In the genomic region with DNA sequence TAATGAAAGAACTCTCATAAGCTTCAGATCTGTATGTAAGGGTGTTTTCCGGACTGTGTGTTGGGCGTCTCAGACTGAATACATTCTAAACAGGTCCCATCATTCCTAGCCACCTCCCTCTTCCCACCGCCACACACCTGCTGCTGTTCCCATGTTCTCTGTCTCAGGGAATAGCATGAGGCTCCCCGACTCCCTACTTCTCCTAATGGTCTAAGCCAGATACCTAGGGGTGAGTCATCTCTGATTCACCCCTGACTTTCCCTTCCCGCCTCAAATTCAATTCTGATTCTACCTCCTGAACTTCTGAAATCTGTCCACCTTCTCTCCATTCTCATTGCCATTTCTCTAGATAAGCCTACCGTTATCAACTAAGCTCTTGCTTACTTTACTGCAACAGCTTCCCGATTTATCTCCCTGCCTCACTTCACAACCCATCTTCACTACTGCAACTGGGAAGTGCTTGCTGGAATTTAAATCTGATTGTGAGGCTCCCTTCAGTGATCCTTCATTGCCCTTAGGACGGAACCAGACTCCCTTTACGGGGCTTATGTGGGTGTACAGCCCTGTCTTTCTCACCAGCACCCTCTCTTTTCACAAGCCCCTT, we compare ENCODE assay signal across 10 cellular contexts. TPM values are rescaled to one million over a fixed set of nuclear protein-coding genes. Genes with fewer than 3 reads are reported as not detected.
DNase-seq lines count a peak whose midpoint lies in the region; ATAC-seq and TF ChIP-seq lines count a peak whose summit lies in the region.
"Had no signal": no experiment of that assay in that cellular context is flagged by ENCODE, and none has a peak within 500 bp of the region (broad histone marks: within the 10 kb centered on the region; RNA-seq: fewer than 3 reads in every experiment).

No MANE protein-coding gene starts in this region.

- H3K79me2 ChIP-seq in PC-3 (ENCODE audit: low read length), result peaks cover 45% of the 10 kb centered on the region

- H3K27ac ChIP-seq in PC-3 (ENCODE audit: low read length) (peak overlapping the region; percentile 10), endodermal cell (ENCODE audit: low read depth, low read length) (no peak overlapping the region)

- BruUV-seq in PC-3 (replicated peaks; lab: Mats Ljungman, UMichigan), result no TSS peak

- H4K20me1 ChIP-seq in PC-3 (ENCODE audit: low read length), result no peaks in the 10 kb centered on the region

- peaks cover 27% of the 10 kb centered on the region for H3K4me1 ChIP-seq in PC-3 (ENCODE audit: insufficient read depth, low read length)
- H3K4me1 ChIP-seq in endodermal cell (ENCODE audit: control insufficient read depth, insufficient read depth, low read length), result peaks cover 9% of the 10 kb centered on the region

- no peak overlapping the region for H3K4me3 Mint-ChIP-seq in activated naive CD4-positive, alpha-beta T cell treated with anti-CD3 and anti-CD28 coated beads for 36 hours
- peak overlapping the region; percentile 10 for H3K4me3 Mint-ChIP-seq in endodermal cell
- peak overlapping the region; percentile 7 for H3K4me3 Mint-ChIP-seq in progenitor cell of endocrine pancreas (ENCODE audit: low read depth)

- no peak overlapping the region for H3K27ac Mint-ChIP-seq in activated naive CD4-positive, alpha-beta T cell treated with anti-CD3 and anti-CD28 coated beads for 36 hours
- no peak overlapping the region for H3K27ac Mint-ChIP-seq in endodermal cell
- no peak overlapping the region for H3K27ac Mint-ChIP-seq in progenitor cell of endocrine pancreas

- peak; percentile 65 for ATAC-seq in PC-3
- no peak for ATAC-seq in GM21786 (IDR thresholded peaks at IDR 0.05; ENCODE audit: unreplicated experiment)
- no peak for ATAC-seq in HG02623 (IDR thresholded peaks at IDR 0.05; ENCODE audit: unreplicated experiment)

- H3K4me1 Mint-ChIP-seq in activated naive CD4-positive, alpha-beta T cell treated with anti-CD3 and anti-CD28 coated beads for 36 hours (ENCODE audit: low read depth), result peaks cover 23% of the 10 kb centered on the region
- H3K4me1 Mint-ChIP-seq in endodermal cell (peaks cover 40% of the 10 kb centered on the region), progenitor cell of endocrine pancreas (ENCODE audit: low read depth) (peaks cover 15% of the 10 kb centered on the region)

- TF ChIP-seq CTCF in PC-3 (conservative IDR thresholded peaks at IDR 0.05; ENCODE audit: low read depth, low read length), result no peak
- TF ChIP-seq CTCF in endodermal cell (conservative IDR thresholded peaks at IDR 0.05), result no peak
- no peak for TF ChIP-seq CTCF in progenitor cell of endocrine pancreas (IDR thresholded peaks at IDR 0.05; ENCODE audit: unreplicated experiment)

- H3K9me3 Mint-ChIP-seq in activated naive CD4-positive, alpha-beta T cell treated with anti-CD3 and anti-CD28 coated beads for 36 hours, result no peaks in the 10 kb centered on the region
- H3K9me3 Mint-ChIP-seq in endodermal cell (no peaks in the 10 kb centered on the region), progenitor cell of endocrine pancreas (ENCODE audit: low read depth) (no peaks in the 10 kb centered on the region)

- H2AFZ ChIP-seq in PC-3 (ENCODE audit: low read length), result peak overlapping the region; percentile 20; the same call in 1 of the 2 replicates

- H3K36me3 ChIP-seq in PC-3 (ENCODE audit: low read depth, low read length), result 0 out of 2 replicates have a peak, but pooled peaks cover 3% of the 10 kb centered on the region
- H3K36me3 ChIP-seq in endodermal cell (ENCODE audit: control insufficient read depth, insufficient read depth, low read length), result peaks cover 7% of the 10 kb centered on the region

- H3K9me3 ChIP-seq in PC-3 (ENCODE audit: low read length), result no peaks in the 10 kb centered on the region
- H3K9me3 ChIP-seq in endodermal cell (ENCODE audit: control insufficient read depth, low read length), result no peaks in the 10 kb centered on the region

- no peaks in the 10 kb centered on the region for H3F3A ChIP-seq in PC-3 (ENCODE audit: low read length, unreplicated experiment)

- peak overlapping the region; percentile 87 for H3K4me3 ChIP-seq in PC-3 (ENCODE audit: low read length)
- peak overlapping the region; percentile 86 for H3K4me3 ChIP-seq in endodermal cell (ENCODE audit: low read length)

- H3K36me3 Mint-ChIP-seq in activated naive CD4-positive, alpha-beta T cell treated with anti-CD3 and anti-CD28 coated beads for 36 hours (ENCODE audit: low read depth), result peaks cover 3% of the 10 kb centered on the region
- H3K36me3 Mint-ChIP-seq in endodermal cell (ENCODE audit: low read depth) (peaks cover 28% of the 10 kb centered on the region), progenitor cell of endocrine pancreas (ENCODE audit: insufficient read depth) (peaks cover 15% of the 10 kb centered on the region)

- H3K9me2 ChIP-seq in PC-3 (replicated peaks; ENCODE audit: low read length), result no peaks in the 10 kb centered on the region

- H3K27me3 ChIP-seq in PC-3 (ENCODE audit: low read length), result no peaks in the 10 kb centered on the region
- H3K27me3 ChIP-seq in endodermal cell (ENCODE audit: control insufficient read depth, insufficient read depth, low read length, poor library complexity, severe bottlenecking), result no peaks in the 10 kb centered on the region

- no peaks in the 10 kb centered on the region for H3K27me3 Mint-ChIP-seq in activated naive CD4-positive, alpha-beta T cell treated with anti-CD3 and anti-CD28 coated beads for 36 hours (ENCODE audit: low read depth)
- H3K27me3 Mint-ChIP-seq in endodermal cell (ENCODE audit: insufficient read depth) (no peaks in the 10 kb centered on the region), progenitor cell of endocrine pancreas (peaks cover 4% of the 10 kb centered on the region)

- intact Hi-C loops in activated naive CD4-positive, alpha-beta T cell treated with anti-CD3 and anti-CD28 coated beads for 36 hours (cut with micrococcal nuclease), result loop anchor here (5.0 kb wide), 1 partner anchor 325 kb away; the partner anchor contains the start of gene GSTA4
- intact Hi-C loops in PC-3 (cut with micrococcal nuclease), result no loop called here

- POLR2A ChIA-PET in PC-3 (lab: Charles Lee; ENCODE audit: unreplicated experiment), result interaction anchor here (0.6 kb wide), 1 partner anchor 371 kb away, joined by 3 read pairs; no protein-coding TSS in a partner anchor

- H3K4me2 ChIP-seq in PC-3 (ENCODE audit: low read length), result peak overlapping the region; percentile 91

- DNase-seq in activated naive CD4-positive, alpha-beta T cell treated with anti-CD3 and anti-CD28 coated beads for 36 hours, result peak; percentile 19
- no peak for DNase-seq in activated naive CD4-positive, alpha-beta T cell (lab: John Stamatoyannopoulos, UW)
- peak; percentile 91 for DNase-seq in PC-3
- peak; percentile 52 for DNase-seq in endodermal cell
- no peak for DNase-seq in progenitor cell of endocrine pancreas (ENCODE audit: low spot score, unreplicated experiment)
- no peak for DNase-seq in COLO829 (ENCODE audit: low spot score)
- DNase-seq: NCI-H526 treated with DMSO at 0.1 percent for 48 hours, T1000 had no signal

- CTCF ChIA-PET in activated naive CD4-positive, alpha-beta T cell treated with anti-CD3 and anti-CD28 coated beads for 36 hours (lab: Charles Lee), result interaction anchor here (0.7 to 2.8 kb wide), 4 partner anchors 9 to 256 kb away, joined by 3 to 12 read pairs (median 5); no protein-coding TSS in a partner anchor
- CTCF ChIA-PET in PC-3 (lab: Charles Lee), result interaction anchor here (0.7 to 1.1 kb wide), 2 partner anchors 9 to 169 kb away, joined by 3 read pairs; no protein-coding TSS in a partner anchor

- no peak overlapping the region for H3K9ac ChIP-seq in PC-3 (ENCODE audit: low read length)
- H3K9ac ChIP-seq in endodermal cell (ENCODE audit: extremely low read depth, low read length, poor library complexity, severe bottlenecking), result no peak overlapping the region

- 70 to 90% methylated on average over 7 to 9 of the region's 9 CpGs for WGBS in endodermal cell (ENCODE audit: insufficient coverage in 1 of 2, insufficient read length in 1 of 2), 2 experiments

RNA-seq across cellular contexts. Expression of gene TMEM14A, which starts 1.6 kb away (rescaled TPM):
- total RNA-seq in activated naive CD4-positive, alpha-beta T cell treated with anti-CD3 and anti-CD28 coated beads for 36 hours, result 10 to 100 TPM; 10.4 to 11.0 TPM
- total RNA-seq in PC-3 (2014; rRNA removed) (54.7 and 65.4 TPM in 2 replicates), endodermal cell (10 to 100 TPM in 1 of 2 donors, 1 to 10 TPM in 1; 9.2 to 12.6 TPM), progenitor cell of endocrine pancreas (29.7 and 33.6 TPM in 2 replicates)
- polyA plus RNA-seq in endodermal cell (2013, experiment 1 of 2), result 32.7 TPM
- polyA plus RNA-seq in endodermal cell (2013, experiment 2 of 2), result 30.0 TPM

Comparison
In these comparisons a context has a peak if more than half of its experiments do, and no peak if none do; other contexts are left out.
1. DNase-seq: peak in activated naive CD4-positive, alpha-beta T cell treated with anti-CD3 and anti-CD28 coated beads for 36 hours (single experiment), PC-3 (single experiment) and endodermal cell (single experiment); none in activated naive CD4-positive, alpha-beta T cell (0 of 4), progenitor cell of endocrine pancreas (single experiment) and COLO829 (single experiment).